1 cellular context compared by ENCODE assay signal in the genomic region with DNA sequence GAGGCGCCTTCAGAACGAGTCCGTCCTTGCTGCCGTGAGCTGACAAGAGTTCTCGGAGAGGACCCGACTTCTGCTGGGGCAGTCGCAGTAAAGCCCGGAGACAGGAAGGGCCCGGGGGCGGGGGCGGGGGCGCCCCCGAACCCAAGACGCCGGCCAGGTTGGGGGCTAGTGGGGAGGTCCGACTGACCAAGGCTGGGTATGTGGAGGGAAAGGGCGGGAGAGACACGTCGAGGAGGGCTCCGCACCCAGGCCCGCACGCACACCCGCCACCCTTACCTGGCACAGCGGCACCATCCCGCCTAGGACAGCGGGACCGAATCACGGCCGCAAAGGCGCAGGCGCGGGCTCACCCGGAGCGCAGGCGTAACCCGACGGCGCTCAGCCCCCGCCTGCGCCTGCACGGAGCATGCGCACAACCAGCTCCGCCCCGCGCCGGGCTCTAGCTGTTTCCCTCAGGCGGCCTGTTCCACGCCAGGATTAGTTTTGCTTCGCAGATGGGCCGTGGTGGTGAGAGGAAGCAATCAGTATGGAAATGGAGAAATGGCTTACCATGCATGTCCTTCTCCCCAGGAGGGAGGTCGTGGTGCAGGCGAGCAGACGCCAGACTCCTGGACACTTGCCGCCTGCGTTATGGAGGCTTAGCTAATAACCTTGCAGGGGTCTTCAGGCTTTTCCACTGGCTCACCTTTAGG.
TF ChIP-seq lines count a peak whose summit lies in the region.

A gene with protein sequence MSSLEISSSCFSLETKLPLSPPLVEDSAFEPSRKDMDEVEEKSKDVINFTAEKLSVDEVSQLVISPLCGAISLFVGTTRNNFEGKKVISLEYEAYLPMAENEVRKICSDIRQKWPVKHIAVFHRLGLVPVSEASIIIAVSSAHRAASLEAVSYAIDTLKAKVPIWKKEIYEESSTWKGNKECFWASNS (minus strand): TSS at position 322 of the 692 bp plus-strand sequence. CDS start 2,583 bp downstream, outside the sequence.

TF ChIP-seq in HepG2, 621 proteins besides CTCF, POLR2A, EP300 and RAD21 (continued from another document and continues in another):
- TF ChIP-seq, protein P1, sequence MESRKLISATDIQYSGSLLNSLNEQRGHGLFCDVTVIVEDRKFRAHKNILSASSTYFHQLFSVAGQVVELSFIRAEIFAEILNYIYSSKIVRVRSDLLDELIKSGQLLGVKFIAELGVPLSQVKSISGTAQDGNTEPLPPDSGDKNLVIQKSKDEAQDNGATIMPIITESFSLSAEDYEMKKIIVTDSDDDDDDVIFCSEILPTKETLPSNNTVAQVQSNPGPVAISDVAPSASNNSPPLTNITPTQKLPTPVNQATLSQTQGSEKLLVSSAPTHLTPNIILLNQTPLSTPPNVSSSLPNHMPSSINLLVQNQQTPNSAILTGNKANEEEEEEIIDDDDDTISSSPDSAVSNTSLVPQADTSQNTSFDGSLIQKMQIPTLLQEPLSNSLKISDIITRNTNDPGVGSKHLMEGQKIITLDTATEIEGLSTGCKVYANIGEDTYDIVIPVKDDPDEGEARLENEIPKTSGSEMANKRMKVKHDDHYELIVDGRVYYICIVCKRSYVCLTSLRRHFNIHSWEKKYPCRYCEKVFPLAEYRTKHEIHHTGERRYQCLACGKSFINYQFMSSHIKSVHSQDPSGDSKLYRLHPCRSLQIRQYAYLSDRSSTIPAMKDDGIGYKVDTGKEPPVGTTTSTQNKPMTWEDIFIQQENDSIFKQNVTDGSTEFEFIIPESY (CRISPR knock-in tag; IDR thresholded peaks at IDR 0.05) = 0 out of 2 replicates have a peak, but pooled peaks have one; percentile 22
- TF ChIP-seq ARID2 (CRISPR knock-in tag; IDR thresholded peaks at IDR 0.05; ENCODE audit: borderline replicate concordance) = no peak
- TF ChIP-seq, protein P2, sequence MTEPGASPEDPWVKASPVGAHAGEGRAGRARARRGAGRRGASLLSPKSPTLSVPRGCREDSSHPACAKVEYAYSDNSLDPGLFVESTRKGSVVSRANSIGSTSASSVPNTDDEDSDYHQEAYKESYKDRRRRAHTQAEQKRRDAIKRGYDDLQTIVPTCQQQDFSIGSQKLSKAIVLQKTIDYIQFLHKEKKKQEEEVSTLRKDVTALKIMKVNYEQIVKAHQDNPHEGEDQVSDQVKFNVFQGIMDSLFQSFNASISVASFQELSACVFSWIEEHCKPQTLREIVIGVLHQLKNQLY (CRISPR knock-in tag; IDR thresholded peaks at IDR 0.05) = peak; percentile 44; the same call in 1 of the 2 replicates
- TF ChIP-seq ELF3 (CRISPR knock-in tag; IDR thresholded peaks at IDR 0.05) = no peak
- TF ChIP-seq CBX5 (CRISPR knock-in tag; IDR thresholded peaks at IDR 0.05; ENCODE audit: borderline replicate concordance) = no peak
- TF ChIP-seq HDAC2 (CRISPR knock-in tag; IDR thresholded peaks at IDR 0.05) = no peak
- TF ChIP-seq ZNF570 (CRISPR knock-in tag; IDR thresholded peaks at IDR 0.05; ENCODE audit: borderline replicate concordance) = no peak
- no peak for TF ChIP-seq FOXA1 (IDR thresholded peaks at IDR 0.05)
- no peak for TF ChIP-seq FOXA1 (CRISPR knock-in tag; IDR thresholded peaks at IDR 0.05)
- peak; percentile 47; the same call in 1 of the 2 replicates for TF ChIP-seq SIX4 (CRISPR knock-in tag; IDR thresholded peaks at IDR 0.05)
- TF ChIP-seq ZNF18 (CRISPR knock-in tag; IDR thresholded peaks at IDR 0.05; ENCODE audit: insufficient replicate concordance) = no peak
- no peak for TF ChIP-seq XBP1 (CRISPR knock-in tag; IDR thresholded peaks at IDR 0.05)
- no peak for TF ChIP-seq ZNF691 (CRISPR knock-in tag; IDR thresholded peaks at IDR 0.05; ENCODE audit: borderline replicate concordance, low read depth)
- peak; percentile 28; the same call in 1 of the 2 replicates for TF ChIP-seq ZNF430 (CRISPR knock-in tag; IDR thresholded peaks at IDR 0.05)
- TF ChIP-seq HNF4G (IDR thresholded peaks at IDR 0.05; ENCODE audit: borderline replicate concordance, low read depth, low read length) = no peak
- no peak for TF ChIP-seq HNF4G (CRISPR knock-in tag; IDR thresholded peaks at IDR 0.05; ENCODE audit: borderline replicate concordance, low read depth)
- TF ChIP-seq, protein P3, sequence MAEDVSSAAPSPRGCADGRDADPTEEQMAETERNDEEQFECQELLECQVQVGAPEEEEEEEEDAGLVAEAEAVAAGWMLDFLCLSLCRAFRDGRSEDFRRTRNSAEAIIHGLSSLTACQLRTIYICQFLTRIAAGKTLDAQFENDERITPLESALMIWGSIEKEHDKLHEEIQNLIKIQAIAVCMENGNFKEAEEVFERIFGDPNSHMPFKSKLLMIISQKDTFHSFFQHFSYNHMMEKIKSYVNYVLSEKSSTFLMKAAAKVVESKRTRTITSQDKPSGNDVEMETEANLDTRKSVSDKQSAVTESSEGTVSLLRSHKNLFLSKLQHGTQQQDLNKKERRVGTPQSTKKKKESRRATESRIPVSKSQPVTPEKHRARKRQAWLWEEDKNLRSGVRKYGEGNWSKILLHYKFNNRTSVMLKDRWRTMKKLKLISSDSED (CRISPR knock-in tag; IDR thresholded peaks at IDR 0.05) = no peak
- TF ChIP-seq ZNF562 (CRISPR knock-in tag; IDR thresholded peaks at IDR 0.05; ENCODE audit: borderline replicate concordance) = no peak
- TF ChIP-seq, protein P4, sequence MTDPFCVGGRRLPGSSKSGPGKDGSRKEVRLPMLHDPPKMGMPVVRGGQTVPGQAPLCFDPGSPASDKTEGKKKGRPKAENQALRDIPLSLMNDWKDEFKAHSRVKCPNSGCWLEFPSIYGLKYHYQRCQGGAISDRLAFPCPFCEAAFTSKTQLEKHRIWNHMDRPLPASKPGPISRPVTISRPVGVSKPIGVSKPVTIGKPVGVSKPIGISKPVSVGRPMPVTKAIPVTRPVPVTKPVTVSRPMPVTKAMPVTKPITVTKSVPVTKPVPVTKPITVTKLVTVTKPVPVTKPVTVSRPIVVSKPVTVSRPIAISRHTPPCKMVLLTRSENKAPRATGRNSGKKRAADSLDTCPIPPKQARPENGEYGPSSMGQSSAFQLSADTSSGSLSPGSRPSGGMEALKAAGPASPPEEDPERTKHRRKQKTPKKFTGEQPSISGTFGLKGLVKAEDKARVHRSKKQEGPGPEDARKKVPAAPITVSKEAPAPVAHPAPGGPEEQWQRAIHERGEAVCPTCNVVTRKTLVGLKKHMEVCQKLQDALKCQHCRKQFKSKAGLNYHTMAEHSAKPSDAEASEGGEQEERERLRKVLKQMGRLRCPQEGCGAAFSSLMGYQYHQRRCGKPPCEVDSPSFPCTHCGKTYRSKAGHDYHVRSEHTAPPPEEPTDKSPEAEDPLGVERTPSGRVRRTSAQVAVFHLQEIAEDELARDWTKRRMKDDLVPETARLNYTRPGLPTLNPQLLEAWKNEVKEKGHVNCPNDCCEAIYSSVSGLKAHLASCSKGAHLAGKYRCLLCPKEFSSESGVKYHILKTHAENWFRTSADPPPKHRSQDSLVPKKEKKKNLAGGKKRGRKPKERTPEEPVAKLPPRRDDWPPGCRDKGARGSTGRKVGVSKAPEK (CRISPR knock-in tag; IDR thresholded peaks at IDR 0.05; ENCODE audit: borderline replicate concordance) = no peak
- no peak for TF ChIP-seq EEA1 (CRISPR knock-in tag; IDR thresholded peaks at IDR 0.05; ENCODE audit: borderline replicate concordance)
- no peak for TF ChIP-seq ARID5B (CRISPR knock-in tag; IDR thresholded peaks at IDR 0.05)
- no peak for TF ChIP-seq ISX (CRISPR knock-in tag; conservative IDR thresholded peaks at IDR 0.05)
- no peak; the same call in 1 of the 2 replicates for TF ChIP-seq ZNF329 (CRISPR knock-in tag; IDR thresholded peaks at IDR 0.05; ENCODE audit: low read depth)
- TF ChIP-seq RERE (CRISPR knock-in tag; IDR thresholded peaks at IDR 0.05; ENCODE audit: low read depth) = no peak
- TF ChIP-seq ZNF414 (CRISPR knock-in tag; IDR thresholded peaks at IDR 0.05) = no peak
- peak; percentile 90 for TF ChIP-seq POLR2G (IDR thresholded peaks at IDR 0.05; ENCODE audit: low read depth, low read length)
- TF ChIP-seq, protein P5, sequence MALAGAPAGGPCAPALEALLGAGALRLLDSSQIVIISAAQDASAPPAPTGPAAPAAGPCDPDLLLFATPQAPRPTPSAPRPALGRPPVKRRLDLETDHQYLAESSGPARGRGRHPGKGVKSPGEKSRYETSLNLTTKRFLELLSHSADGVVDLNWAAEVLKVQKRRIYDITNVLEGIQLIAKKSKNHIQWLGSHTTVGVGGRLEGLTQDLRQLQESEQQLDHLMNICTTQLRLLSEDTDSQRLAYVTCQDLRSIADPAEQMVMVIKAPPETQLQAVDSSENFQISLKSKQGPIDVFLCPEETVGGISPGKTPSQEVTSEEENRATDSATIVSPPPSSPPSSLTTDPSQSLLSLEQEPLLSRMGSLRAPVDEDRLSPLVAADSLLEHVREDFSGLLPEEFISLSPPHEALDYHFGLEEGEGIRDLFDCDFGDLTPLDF (CRISPR knock-in tag; IDR thresholded peaks at IDR 0.05) = peak; percentile 41
- TF ChIP-seq PRMT3 (CRISPR knock-in tag; IDR thresholded peaks at IDR 0.05; ENCODE audit: borderline replicate concordance, low read depth) = no peak; the same call in 1 of the 2 replicates
- TF ChIP-seq ZC3H4 (CRISPR knock-in tag; IDR thresholded peaks at IDR 0.05; ENCODE audit: borderline replicate concordance) = 0 out of 2 replicates have a peak, but pooled peaks have one; percentile 13
